Comparison of ENCODE assay signal across 23 cellular contexts in genomic region chr9:20394928-20395327, GRCh38.
DNase-seq lines count a peak whose midpoint lies in the region; ATAC-seq and TF ChIP-seq lines count a peak whose summit lies in the region.
"Had no signal": no experiment of that assay in that cellular context is flagged by ENCODE, and none has a peak within 500 bp of the region (broad histone marks: within the 10 kb centered on the region; RNA-seq: fewer than 3 reads in every experiment).

No MANE protein-coding gene starts in this region.

- H3K36me3 ChIP-seq in mucosa of descending colon (ENCODE audit: low read depth): no peaks in the 10 kb centered on the region
- H3K36me3 ChIP-seq: gastrocnemius medialis had no signal

- DNase-seq in Daoy (ENCODE audit: low read depth): peak; percentile 1
- DNase-seq in M059J (ENCODE audit: low read depth): peak; percentile 5
- no peak for DNase-seq in mucosa of descending colon
- no peak for DNase-seq in naive thymus-derived CD8-positive, alpha-beta T cell
- DNase-seq: activated CD4-positive, alpha-beta T cell treated with anti-CD3 and anti-CD28 coated beads, Interleukin-2, amount 50 U/mL, for 4 hours; activated CD8-positive, alpha-beta memory T cell treated with anti-CD3 and anti-CD28 coated beads, Interleukin-2, amount 50 U/mL, for 48 hours; COR-L47; effector memory CD4-positive, alpha-beta T cell; gastrocnemius medialis; KBM-7; NCI-H187; occipital lobe; retina; stimulated activated CD4-positive, alpha-beta T cell treated with anti-CD3 and anti-CD28 coated beads, Interleukin-2, amount 100 ng/mL, for 48 hours; stimulated activated naive B cell treated with anti-CD40 and anti-IgM and Interleukin-4, amounts not matched to agents 10 μg/mL and 1 μg/mL and 100 μg/mL, for 72 hours; testis had no signal

- TF ChIP-seq CTCF in VCaP (conservative IDR thresholded peaks at IDR 0.05): no peak
- TF ChIP-seq CTCF in mucosa of descending colon (IDR thresholded peaks at IDR 0.05): no peak

- H3K27ac ChIP-seq in VCaP: peak overlapping the region; percentile 31; the same call in 1 of the 2 replicates
- H3K27ac ChIP-seq: gastrocnemius medialis, testis had no signal

- peak; percentile 23 for ATAC-seq in mucosa of descending colon
- ATAC-seq in naive thymus-derived CD8-positive, alpha-beta T cell: no peak
- ATAC-seq in GM19351 (IDR thresholded peaks at IDR 0.05; ENCODE audit: unreplicated experiment): no peak
- ATAC-seq in GM18873 (IDR thresholded peaks at IDR 0.05; ENCODE audit: low FRiP score, unreplicated experiment): no peak
- ATAC-seq: esophagus mucosa; gastrocnemius medialis; stimulated activated naive B cell treated with anti-CD40 and anti-IgM and Interleukin-4, amounts not matched to agents 10 μg/mL and 1 μg/mL and 100 μg/mL, for 72 hours had no signal

- no peaks in the 10 kb centered on the region for H3K27me3 Mint-ChIP-seq in naive thymus-derived CD8-positive, alpha-beta T cell
- H3K27me3 Mint-ChIP-seq: brain; stimulated activated naive B cell treated with anti-CD40 and anti-IgM and Interleukin-4, amounts not matched to agents 10 μg/mL and 1 μg/mL and 100 μg/mL, for 72 hours had no signal

- H3K4me3 ChIP-seq in mucosa of descending colon: no peak overlapping the region
- H3K4me3 ChIP-seq: gastrocnemius medialis, testis had no signal

- peak overlapping the region in 4 of 10 donors; percentile 9 to 61 (median 36) for H3K27ac Mint-ChIP-seq in naive thymus-derived CD8-positive, alpha-beta T cell
- H3K27ac Mint-ChIP-seq: activated T-helper 2 cell treated with anti-CD3 and anti-CD28 coated beads, Interferon-gamma antibody, Interleukin-2, Interleukin-4, amounts not matched to agents 10 μg/mL and 5 μg/mL and 100 μg/mL, durations not matched to agents 14 hours and 24 hours and 36 hours; stimulated activated naive B cell treated with anti-CD40 and anti-IgM and Interleukin-4, amounts not matched to agents 10 μg/mL and 1 μg/mL and 100 μg/mL, for 72 hours; T-helper 2 cell treated with Interferon-gamma antibody and Interleukin-4, amounts not matched to agents 5 μg/mL and 100 μg/mL, for 36 hours had no signal

- H3K4me1 ChIP-seq in mucosa of descending colon (ENCODE audit: low read depth): peaks cover 7% of the 10 kb centered on the region
- H3K4me1 ChIP-seq: gastrocnemius medialis, testis had no signal

- intact Hi-C loops in mucosa of descending colon (cut with DNase I, micrococcal nuclease): no loop called here

- peaks cover 0 to 19% (median 12%) of the 10 kb centered on the region in 3 donors for H3K36me3 Mint-ChIP-seq in naive thymus-derived CD8-positive, alpha-beta T cell
- H3K36me3 Mint-ChIP-seq: stimulated activated naive B cell treated with anti-CD40 and anti-IgM and Interleukin-4, amounts not matched to agents 10 μg/mL and 1 μg/mL and 100 μg/mL, for 72 hours had no signal

- H3K9me3 ChIP-seq in mucosa of descending colon: no peaks in the 10 kb centered on the region
- H3K9me3 ChIP-seq: gastrocnemius medialis, testis had no signal

- H3K9me3 Mint-ChIP-seq in naive thymus-derived CD8-positive, alpha-beta T cell: peaks cover 0 to 1% (median 0%) of the 10 kb centered on the region in 9 donors
- H3K9me3 Mint-ChIP-seq: activated T-helper 2 cell treated with anti-CD3 and anti-CD28 coated beads, Interferon-gamma antibody, Interleukin-2, Interleukin-4, amounts not matched to agents 10 μg/mL and 5 μg/mL and 100 μg/mL, durations not matched to agents 14 hours and 24 hours and 36 hours; stimulated activated naive B cell treated with anti-CD40 and anti-IgM and Interleukin-4, amounts not matched to agents 10 μg/mL and 1 μg/mL and 100 μg/mL, for 72 hours; T-helper 2 cell treated with Interferon-gamma antibody and Interleukin-4, amounts not matched to agents 5 μg/mL and 100 μg/mL, for 36 hours had no signal

- POLR2A ChIA-PET in naive thymus-derived CD8-positive, alpha-beta T cell (lab: Charles Lee): interaction anchor here (1.0 to 2.6 kb wide), 2 partner anchors 38 to 227 kb away, joined by 3 to 11 read pairs; partner anchors contain the start of gene MLLT3

- H3K4me3 Mint-ChIP-seq in naive thymus-derived CD8-positive, alpha-beta T cell: peak overlapping the region in 1 of 10 donors; percentile 45
- H3K4me3 Mint-ChIP-seq: stimulated activated naive B cell treated with anti-CD40 and anti-IgM and Interleukin-4, amounts not matched to agents 10 μg/mL and 1 μg/mL and 100 μg/mL, for 72 hours; T-helper 2 cell treated with Interferon-gamma antibody and Interleukin-4, amounts not matched to agents 5 μg/mL and 100 μg/mL, for 36 hours had no signal

- peaks cover 22 to 57% (median 55%) of the 10 kb centered on the region in 4 donors for H3K4me1 Mint-ChIP-seq in naive thymus-derived CD8-positive, alpha-beta T cell

Comparison
In these comparisons a context has a peak if more than half of its experiments do, and no peak if none do; other contexts are left out.
1. DNase-seq: peak in Daoy (single experiment) and M059J (single experiment); none in mucosa of descending colon (0 of 3) and naive thymus-derived CD8-positive, alpha-beta T cell (0 of 10).